In the genomic region with DNA sequence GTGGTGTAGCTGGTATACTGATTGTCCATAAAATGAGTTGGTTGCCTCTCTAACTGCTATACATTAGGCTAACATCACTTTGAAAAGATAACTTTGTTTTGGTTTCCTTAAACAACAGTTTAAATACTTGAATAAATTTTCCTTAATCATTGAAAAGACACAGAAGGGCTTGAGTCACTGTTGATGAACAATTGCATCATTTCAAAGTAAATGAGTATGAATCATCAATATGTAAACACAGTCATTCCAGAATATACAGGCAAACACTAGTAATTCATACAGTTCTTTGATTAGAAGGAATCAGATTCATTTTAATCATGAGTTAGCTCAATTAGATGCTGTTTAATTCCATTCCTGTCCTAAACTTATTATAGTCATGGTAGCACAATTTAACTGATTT, we compare ENCODE assay signal across 20 cellular contexts.
"Had no signal": no experiment of that assay in that cellular context is flagged by ENCODE, and none has a peak within 500 bp of the region (broad histone marks: within the 10 kb centered on the region; RNA-seq: fewer than 3 reads in every experiment).

No MANE protein-coding gene starts in this region.

- H3K4me1 ChIP-seq: heart left ventricle, left ventricle myocardium inferior, psoas muscle, transverse colon had no signal

- H3K27ac Mint-ChIP-seq: activated CD4-positive, alpha-beta memory T cell treated with anti-CD3 and anti-CD28 coated beads, Interleukin-2, amount 10 ng/mL, durations not matched to agents 7 days and 5 days; activated CD4-positive, alpha-beta T cell treated with anti-CD3 and anti-CD28 coated beads for 36 hours; activated naive CD8-positive, alpha-beta T cell treated with anti-CD3 and anti-CD28 coated beads, Interleukin-2, amount 10 ng/mL, durations not matched to agents 7 days and 5 days; activated T-cell treated with anti-CD3 and anti-CD28 coated beads, Interleukin-2, amount 50 U/mL, for 72 hours had no signal

- H3K27me3 ChIP-seq: heart left ventricle, spleen, transverse colon had no signal

- DNase-seq: activated CD4-positive, alpha-beta memory T cell treated with anti-CD3 and anti-CD28 coated beads, Interleukin-2, amount 10 ng/mL, durations not matched to agents 7 days and 5 days; activated CD4-positive, alpha-beta T cell treated with anti-CD3 and anti-CD28 coated beads for 36 hours; activated CD8-positive, alpha-beta memory T cell treated with anti-CD3 and anti-CD28 coated beads, Interleukin-2, amount 50 U/mL, for 4 hours; activated gamma-delta T cell treated with Interleukin-2 at 50 U/mL for 16 hours; activated naive CD8-positive, alpha-beta T cell treated with anti-CD3 and anti-CD28 coated beads, Interleukin-2, amount 10 ng/mL, durations not matched to agents 7 days and 5 days; activated T-cell treated with anti-CD3 and anti-CD28 coated beads, Interleukin-2, amount 50 U/mL, for 72 hours; aorta; caudate nucleus; effector CD4-positive, alpha-beta T cell; heart left ventricle; left ventricle myocardium inferior; psoas muscle; spleen; stimulated activated CD4-positive, alpha-beta T cell treated with anti-CD3 and anti-CD28 coated beads, Interleukin-2, amount 100 ng/mL, for 24 hours; stimulated activated naive CD4-positive, alpha-beta T cell; substantia nigra; T-helper 9 cell; transverse colon had no signal

- H3K4me3 Mint-ChIP-seq: activated CD4-positive, alpha-beta memory T cell treated with anti-CD3 and anti-CD28 coated beads, Interleukin-2, amount 10 ng/mL, durations not matched to agents 7 days and 5 days; activated CD4-positive, alpha-beta T cell treated with anti-CD3 and anti-CD28 coated beads for 36 hours; activated naive CD8-positive, alpha-beta T cell treated with anti-CD3 and anti-CD28 coated beads, Interleukin-2, amount 10 ng/mL, durations not matched to agents 7 days and 5 days; activated T-cell treated with anti-CD3 and anti-CD28 coated beads, Interleukin-2, amount 50 U/mL, for 72 hours had no signal

- H3K27me3 Mint-ChIP-seq: activated CD4-positive, alpha-beta memory T cell treated with anti-CD3 and anti-CD28 coated beads, Interleukin-2, amount 10 ng/mL, durations not matched to agents 7 days and 5 days; activated CD4-positive, alpha-beta T cell treated with anti-CD3 and anti-CD28 coated beads for 36 hours; activated naive CD8-positive, alpha-beta T cell treated with anti-CD3 and anti-CD28 coated beads, Interleukin-2, amount 10 ng/mL, durations not matched to agents 7 days and 5 days had no signal

- H3K27ac ChIP-seq: coronary artery, heart left ventricle, left ventricle myocardium inferior, psoas muscle, spleen, transverse colon, VCaP had no signal

- H3K36me3 ChIP-seq: heart left ventricle, left ventricle myocardium inferior, spleen, transverse colon had no signal

- H3K4me1 Mint-ChIP-seq: activated CD4-positive, alpha-beta memory T cell treated with anti-CD3 and anti-CD28 coated beads, Interleukin-2, amount 10 ng/mL, durations not matched to agents 7 days and 5 days; activated naive CD8-positive, alpha-beta T cell treated with anti-CD3 and anti-CD28 coated beads, Interleukin-2, amount 10 ng/mL, durations not matched to agents 7 days and 5 days had no signal

- H3K9me3 ChIP-seq: heart left ventricle, left ventricle myocardium inferior, psoas muscle, spleen, transverse colon had no signal

- H3K36me3 Mint-ChIP-seq: activated naive CD8-positive, alpha-beta T cell treated with anti-CD3 and anti-CD28 coated beads, Interleukin-2, amount 10 ng/mL, durations not matched to agents 7 days and 5 days had no signal

- H3K9me3 Mint-ChIP-seq: activated CD4-positive, alpha-beta memory T cell treated with anti-CD3 and anti-CD28 coated beads, Interleukin-2, amount 10 ng/mL, durations not matched to agents 7 days and 5 days had no signal

- H3K4me3 ChIP-seq: coronary artery, heart left ventricle, left ventricle myocardium inferior, psoas muscle, spleen, transverse colon had no signal
